In genomic region chr6:39221746-39222641, GRCh38 we compare ENCODE assay signal across 20 cellular contexts. TPM values are rescaled to one million over a fixed set of nuclear protein-coding genes. Genes with fewer than 3 reads are reported as not detected.
DNase-seq lines count a peak whose midpoint lies in the region; ATAC-seq and TF ChIP-seq lines count a peak whose summit lies in the region.
"Had no signal": no experiment of that assay in that cellular context is flagged by ENCODE, and none has a peak within 500 bp of the region (broad histone marks: within the 10 kb centered on the region; RNA-seq: fewer than 3 reads in every experiment).

No MANE protein-coding gene starts in this region.

- no peaks in the 10 kb centered on the region for H3K36me3 ChIP-seq in suprapubic skin

- 81% methylated on average over 7 of the region's 7 CpGs for WGBS in suprapubic skin

- H3K4me1 Mint-ChIP-seq in activated CD8-positive, alpha-beta memory T cell treated with anti-CD3 and anti-CD28 coated beads, Interleukin-2, amount 10 ng/mL, durations not matched to agents 7 days and 5 days: peaks cover 94% of the 10 kb centered on the region
- peaks cover 68% of the 10 kb centered on the region for H3K4me1 Mint-ChIP-seq in activated naive CD8-positive, alpha-beta T cell treated with anti-CD3 and anti-CD28 coated beads for 36 hours

- no peak for ATAC-seq in activated CD8-positive, alpha-beta memory T cell treated with anti-CD3 and anti-CD28 coated beads, Interleukin-2, amount 10 ng/mL, durations not matched to agents 7 days and 5 days
- ATAC-seq in HG03457 (IDR thresholded peaks at IDR 0.05; ENCODE audit: unreplicated experiment): no peak

- TF ChIP-seq CTCF in suprapubic skin (IDR thresholded peaks at IDR 0.05) (no peak), foreskin fibroblast (IDR thresholded peaks at IDR 0.05; ENCODE audit: low read depth, low read length) (no peak)

- H3K27ac ChIP-seq in suprapubic skin: no peak overlapping the region
- H3K27ac ChIP-seq: epithelial cell of prostate, skin epidermis had no signal

- no peak overlapping the region for H3K4me3 Mint-ChIP-seq in activated CD8-positive, alpha-beta memory T cell treated with anti-CD3 and anti-CD28 coated beads, Interleukin-2, amount 10 ng/mL, durations not matched to agents 7 days and 5 days
- peak overlapping the region; percentile 1 for H3K4me3 Mint-ChIP-seq in activated naive CD8-positive, alpha-beta T cell treated with anti-CD3 and anti-CD28 coated beads for 36 hours
- H3K4me3 Mint-ChIP-seq: B cell had no signal

- peak overlapping the region; percentile 48 for H3K4me3 ChIP-seq in suprapubic skin
- H3K4me3 ChIP-seq in foreskin fibroblast (ENCODE audit: low read depth in 1 of 2, low read length in 2 of 2): no peak overlapping the region
- H3K4me3 ChIP-seq: skin epidermis had no signal

- peaks cover 4% of the 10 kb centered on the region for H3K27me3 ChIP-seq in suprapubic skin

- CTCF ChIA-PET in activated CD8-positive, alpha-beta memory T cell treated with anti-CD3 and anti-CD28 coated beads, Interleukin-2, amount 10 ng/mL, durations not matched to agents 7 days and 5 days (lab: Charles Lee): interaction anchor here (0.8 to 3.7 kb wide), 2 partner anchors 8 to 32 kb away, joined by 3 to 19 read pairs; partner anchors contain the start of gene KCNK5

- no peaks in the 10 kb centered on the region for H3K27me3 Mint-ChIP-seq in activated CD8-positive, alpha-beta memory T cell treated with anti-CD3 and anti-CD28 coated beads, Interleukin-2, amount 10 ng/mL, durations not matched to agents 7 days and 5 days
- H3K27me3 Mint-ChIP-seq in activated naive CD8-positive, alpha-beta T cell treated with anti-CD3 and anti-CD28 coated beads for 36 hours: peaks cover 1% of the 10 kb centered on the region

- no peak for TF ChIP-seq EP300 in suprapubic skin (IDR thresholded peaks at IDR 0.05)

- H3K4me1 ChIP-seq in suprapubic skin: peaks cover 9% of the 10 kb centered on the region

- no peak for TF ChIP-seq POLR2A in suprapubic skin (IDR thresholded peaks at IDR 0.05)

- peak overlapping the region; percentile 70 for H3K27ac Mint-ChIP-seq in activated CD8-positive, alpha-beta memory T cell treated with anti-CD3 and anti-CD28 coated beads, Interleukin-2, amount 10 ng/mL, durations not matched to agents 7 days and 5 days
- peak overlapping the region; percentile 36 for H3K27ac Mint-ChIP-seq in activated naive CD8-positive, alpha-beta T cell treated with anti-CD3 and anti-CD28 coated beads for 36 hours
- H3K27ac Mint-ChIP-seq: B cell had no signal

- H3K9me3 Mint-ChIP-seq in activated CD8-positive, alpha-beta memory T cell treated with anti-CD3 and anti-CD28 coated beads, Interleukin-2, amount 10 ng/mL, durations not matched to agents 7 days and 5 days (ENCODE audit: low read depth): no peaks in the 10 kb centered on the region
- peaks cover 4% of the 10 kb centered on the region for H3K9me3 Mint-ChIP-seq in activated naive CD8-positive, alpha-beta T cell treated with anti-CD3 and anti-CD28 coated beads for 36 hours

- H3K36me3 Mint-ChIP-seq in activated CD8-positive, alpha-beta memory T cell treated with anti-CD3 and anti-CD28 coated beads, Interleukin-2, amount 10 ng/mL, durations not matched to agents 7 days and 5 days: peaks cover 52% of the 10 kb centered on the region
- peaks cover 66% of the 10 kb centered on the region for H3K36me3 Mint-ChIP-seq in activated naive CD8-positive, alpha-beta T cell treated with anti-CD3 and anti-CD28 coated beads for 36 hours

- H3K9me3 ChIP-seq in suprapubic skin: no peaks in the 10 kb centered on the region
- H3K9me3 ChIP-seq: Caco-2 had no signal

- DNase-seq in activated CD8-positive, alpha-beta memory T cell treated with anti-CD3 and anti-CD28 coated beads, Interleukin-2, amount 10 ng/mL, durations not matched to agents 7 days and 5 days: no peak
- no peak for DNase-seq in activated CD8-positive, alpha-beta memory T cell treated with anti-CD3 and anti-CD28 coated beads for 24 hours
- DNase-seq in OCI-M2 (lab: John Stamatoyannopoulos, UW; ENCODE audit: unreplicated experiment) (peak; percentile 81), suprapubic skin (ENCODE audit: low spot score in 2 of 2) (no peak), Kasumi-1 (lab: John Stamatoyannopoulos, UW) (no peak), foreskin fibroblast (no peak)
- no peak for DNase-seq in activated naive CD8-positive, alpha-beta T cell treated with anti-CD3 and anti-CD28 coated beads for 36 hours
- DNase-seq: anterior cingulate cortex; Caco-2; caudate nucleus; foreskin melanocyte; hypothalamus; NCI-H1105; NCI-H524 treated with DMSO at 0.1 percent for 48 hours; stimulated activated CD4-positive, alpha-beta T cell treated with anti-CD3 and anti-CD28 coated beads, Interleukin-2, amount 100 ng/mL, for 24 hours; stimulated activated naive CD4-positive, alpha-beta T cell treated with Interleukin-2 at 50 U/mL for 16 hours had no signal

RNA-seq across cellular contexts. Expression of gene KCNK5, which starts 7.3 kb away (rescaled TPM):
- total RNA-seq in activated CD8-positive, alpha-beta memory T cell treated with anti-CD3 and anti-CD28 coated beads, Interleukin-2, amount 10 ng/mL, durations not matched to agents 7 days and 5 days: 10 to 100 TPM; 19.1 to 30.8 TPM
- total RNA-seq in activated naive CD8-positive, alpha-beta T cell treated with anti-CD3 and anti-CD28 coated beads for 36 hours: 10 to 100 TPM; 18.6 to 19.6 TPM
- total RNA-seq in suprapubic skin: 10 to 100 TPM; 18.6 to 43.9 (median 26.3) TPM
